Comparison of ENCODE assay signal across 1 cellular context in the genomic region with DNA sequence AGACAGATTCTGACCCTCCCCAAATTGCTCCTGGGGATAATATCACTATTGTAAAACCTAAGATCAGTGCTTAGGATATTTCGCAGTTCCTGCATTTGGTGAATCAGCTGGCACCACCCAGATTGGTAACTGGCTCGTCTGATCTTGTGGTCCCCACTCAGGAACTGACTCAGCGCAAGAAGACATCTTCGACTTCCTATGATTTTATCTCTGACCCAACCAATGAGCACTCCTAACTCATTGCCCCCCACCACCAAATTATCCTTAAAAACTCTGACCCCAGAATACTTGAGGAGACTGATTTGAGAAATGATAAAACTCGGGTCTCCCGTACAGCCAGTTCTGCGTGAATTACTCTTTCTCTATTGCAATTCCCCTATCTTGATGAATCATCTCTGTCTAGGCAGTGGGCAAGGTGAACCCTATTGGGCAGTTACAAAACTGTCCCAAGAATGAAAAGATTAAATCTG.
TF ChIP-seq lines count a peak whose summit lies in the region.

No MANE protein-coding gene starts in this region.

TF ChIP-seq in K562, 482 proteins besides CTCF, POLR2A, EP300 and RAD21 (continued from another document):
- TF ChIP-seq, protein P1, sequence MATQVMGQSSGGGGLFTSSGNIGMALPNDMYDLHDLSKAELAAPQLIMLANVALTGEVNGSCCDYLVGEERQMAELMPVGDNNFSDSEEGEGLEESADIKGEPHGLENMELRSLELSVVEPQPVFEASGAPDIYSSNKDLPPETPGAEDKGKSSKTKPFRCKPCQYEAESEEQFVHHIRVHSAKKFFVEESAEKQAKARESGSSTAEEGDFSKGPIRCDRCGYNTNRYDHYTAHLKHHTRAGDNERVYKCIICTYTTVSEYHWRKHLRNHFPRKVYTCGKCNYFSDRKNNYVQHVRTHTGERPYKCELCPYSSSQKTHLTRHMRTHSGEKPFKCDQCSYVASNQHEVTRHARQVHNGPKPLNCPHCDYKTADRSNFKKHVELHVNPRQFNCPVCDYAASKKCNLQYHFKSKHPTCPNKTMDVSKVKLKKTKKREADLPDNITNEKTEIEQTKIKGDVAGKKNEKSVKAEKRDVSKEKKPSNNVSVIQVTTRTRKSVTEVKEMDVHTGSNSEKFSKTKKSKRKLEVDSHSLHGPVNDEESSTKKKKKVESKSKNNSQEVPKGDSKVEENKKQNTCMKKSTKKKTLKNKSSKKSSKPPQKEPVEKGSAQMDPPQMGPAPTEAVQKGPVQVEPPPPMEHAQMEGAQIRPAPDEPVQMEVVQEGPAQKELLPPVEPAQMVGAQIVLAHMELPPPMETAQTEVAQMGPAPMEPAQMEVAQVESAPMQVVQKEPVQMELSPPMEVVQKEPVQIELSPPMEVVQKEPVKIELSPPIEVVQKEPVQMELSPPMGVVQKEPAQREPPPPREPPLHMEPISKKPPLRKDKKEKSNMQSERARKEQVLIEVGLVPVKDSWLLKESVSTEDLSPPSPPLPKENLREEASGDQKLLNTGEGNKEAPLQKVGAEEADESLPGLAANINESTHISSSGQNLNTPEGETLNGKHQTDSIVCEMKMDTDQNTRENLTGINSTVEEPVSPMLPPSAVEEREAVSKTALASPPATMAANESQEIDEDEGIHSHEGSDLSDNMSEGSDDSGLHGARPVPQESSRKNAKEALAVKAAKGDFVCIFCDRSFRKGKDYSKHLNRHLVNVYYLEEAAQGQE (CRISPR knock-in tag; IDR thresholded peaks at IDR 0.05; ENCODE audit: low read depth) = no peak
- TF ChIP-seq, protein P2, sequence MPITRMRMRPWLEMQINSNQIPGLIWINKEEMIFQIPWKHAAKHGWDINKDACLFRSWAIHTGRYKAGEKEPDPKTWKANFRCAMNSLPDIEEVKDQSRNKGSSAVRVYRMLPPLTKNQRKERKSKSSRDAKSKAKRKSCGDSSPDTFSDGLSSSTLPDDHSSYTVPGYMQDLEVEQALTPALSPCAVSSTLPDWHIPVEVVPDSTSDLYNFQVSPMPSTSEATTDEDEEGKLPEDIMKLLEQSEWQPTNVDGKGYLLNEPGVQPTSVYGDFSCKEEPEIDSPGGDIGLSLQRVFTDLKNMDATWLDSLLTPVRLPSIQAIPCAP (CRISPR knock-in tag; IDR thresholded peaks at IDR 0.05; ENCODE audit: borderline replicate concordance) = no peak
- TF ChIP-seq PRMT5 (CRISPR knock-in tag; IDR thresholded peaks at IDR 0.05) (no peak), NFE2 (IDR thresholded peaks at IDR 0.05; ENCODE audit: low read depth) (peak; percentile 44; the same call in 1 of the 2 replicates)
